ENCODE assay signal across 18 cellular contexts in genomic region chr7:127833641-127834040, GRCh38.
DNase-seq lines count a peak whose midpoint lies in the region; TF ChIP-seq lines count a peak whose summit lies in the region.
"Had no signal": no experiment of that assay in that cellular context is flagged by ENCODE, and none has a peak within 500 bp of the region (broad histone marks: within the 10 kb centered on the region; RNA-seq: fewer than 3 reads in every experiment).

No MANE protein-coding gene starts in this region.

- peak overlapping the region; percentile 15; the same call in 1 of the 2 replicates for H3K4me3 ChIP-seq in Karpas-422 (ENCODE audit: low read length)
- H3K4me3 ChIP-seq in fibroblast of mammary gland (ENCODE audit: control insufficient read depth, low read depth, low read length), result no peak overlapping the region
- no peak overlapping the region for H3K4me3 ChIP-seq in skeletal muscle cell (ENCODE audit: low read depth, low read length)
- no peak overlapping the region for H3K4me3 ChIP-seq in dorsolateral prefrontal cortex
- H3K4me3 ChIP-seq: lung, PC-9, thyroid gland had no signal

- no peak overlapping the region for H2AFZ ChIP-seq in Karpas-422 (ENCODE audit: low read length)
- H2AFZ ChIP-seq: PC-9 had no signal

- H3K9me2 ChIP-seq in Karpas-422 (replicated peaks; ENCODE audit: insufficient read depth, low read length), result no peaks in the 10 kb centered on the region

- H3K9ac ChIP-seq in Karpas-422 (ENCODE audit: low read length), result no peak overlapping the region; the same call in 1 of the 2 replicates
- H3K9ac ChIP-seq: KMS-11 had no signal

- POLR2A ChIA-PET in RWPE1 (lab: Yijun Ruan, JAX; ENCODE audit: low non-redundant PET), result no interaction called here

- no peak for TF ChIP-seq CTCF in RWPE1 (conservative IDR thresholded peaks at IDR 0.05; ENCODE audit: low read depth)
- no peak for TF ChIP-seq CTCF in fibroblast of mammary gland (conservative IDR thresholded peaks at IDR 0.05; ENCODE audit: control insufficient read depth, insufficient read depth, low read depth, low read length)
- TF ChIP-seq CTCF in dorsolateral prefrontal cortex (IDR thresholded peaks at IDR 0.05 in 54 of 56, conservative IDR thresholded peaks at IDR 0.05 in 2 of 56; ENCODE audit: low read depth in 1 of 56, partially characterized antibody in 56 of 56), result no peak

- CTCF ChIA-PET in RWPE1 (lab: Yijun Ruan, JAX), result no interaction called here

- H3K27me3 ChIP-seq in Karpas-422 (ENCODE audit: low read length) (no peaks in the 10 kb centered on the region), dorsolateral prefrontal cortex (no peaks in the 10 kb centered on the region)
- H3K27me3 ChIP-seq: thyroid gland had no signal

- DNase-seq in Karpas-422 (peak; percentile 79), RWPE1 (ENCODE audit: low spot score) (no peak), fibroblast of mammary gland (ENCODE audit: low read depth) (peak; percentile 62), skeletal muscle cell (ENCODE audit: low read depth) (peak; percentile 30), medulla oblongata (ENCODE audit: extremely low spot score) (no peak), dorsolateral prefrontal cortex (no peak), SIG-M5 treated with dmso at 0.1 percent for 504 hours (lab: John Stamatoyannopoulos, UW; ENCODE audit: unreplicated experiment) (no peak)
- DNase-seq: activated CD4-positive, CD25-positive, alpha-beta regulatory T cell treated with anti-CD3 and anti-CD28 coated beads, Interleukin-2, amount 50 U/mL, for 72 hours; activated CD8-positive, alpha-beta memory T cell treated with anti-CD3 and anti-CD28 coated beads for 24 hours; activated naive CD8-positive, alpha-beta T cell treated with anti-CD3 and anti-CD28 coated beads, Interleukin-2, amount 50 U/mL, for 24 hours; hippocampal formation; NCI-H1436; NCI-H526 treated with DMSO at 0.1 percent for 48 hours; PC-9; stimulated activated naive CD4-positive, alpha-beta T cell; thyroid gland had no signal

- H3K27ac ChIP-seq in Karpas-422 (ENCODE audit: low read length) (peak overlapping the region; percentile 95), RWPE1 (peak overlapping the region; percentile 35), dorsolateral prefrontal cortex (no peak overlapping the region)
- H3K27ac ChIP-seq: KMS-11, PC-9, thyroid gland had no signal

- H3K4me2 ChIP-seq in Karpas-422 (ENCODE audit: low read depth, low read length, poor library complexity, severe bottlenecking), result peak overlapping the region; percentile 62
- H3K4me2 ChIP-seq: KMS-11, PC-9 had no signal

- H3K9me3 ChIP-seq in Karpas-422 (ENCODE audit: low read length), result peaks cover 4% of the 10 kb centered on the region; the same call in 1 of the 2 replicates
- H3K9me3 ChIP-seq: thyroid gland had no signal

- peaks cover 88% of the 10 kb centered on the region for H3K79me2 ChIP-seq in Karpas-422 (ENCODE audit: low read length)

- H3K4me1 ChIP-seq in Karpas-422 (ENCODE audit: low read length), result peaks cover 63% of the 10 kb centered on the region
- H3K4me1 ChIP-seq: thyroid gland had no signal

- peaks cover 28% of the 10 kb centered on the region for H3K36me3 ChIP-seq in Karpas-422 (ENCODE audit: insufficient read depth, low read length)
- H3K36me3 ChIP-seq: thyroid gland had no signal

- intact Hi-C loops in dorsolateral prefrontal cortex (cut with DNase I), result no loop called here

- H4K20me1 ChIP-seq in Karpas-422 (ENCODE audit: insufficient read depth, low read depth, low read length), result no peaks in the 10 kb centered on the region

Comparison
In these comparisons a context has a peak if more than half of its experiments do, and no peak if none do; other contexts are left out.
1. DNase-seq: peak in Karpas-422 (single experiment), fibroblast of mammary gland (single experiment) and skeletal muscle cell (single experiment); none in RWPE1 (single experiment), medulla oblongata (single experiment), dorsolateral prefrontal cortex (0 of 10) and SIG-M5 treated with dmso at 0.1 percent for 504 hours (single experiment).
2. H3K27ac ChIP-seq: peak in Karpas-422 (single experiment) and RWPE1 (single experiment); none in dorsolateral prefrontal cortex (0 of 59).